Comparison of ENCODE assay signal across 2 cellular contexts in the genomic region with DNA sequence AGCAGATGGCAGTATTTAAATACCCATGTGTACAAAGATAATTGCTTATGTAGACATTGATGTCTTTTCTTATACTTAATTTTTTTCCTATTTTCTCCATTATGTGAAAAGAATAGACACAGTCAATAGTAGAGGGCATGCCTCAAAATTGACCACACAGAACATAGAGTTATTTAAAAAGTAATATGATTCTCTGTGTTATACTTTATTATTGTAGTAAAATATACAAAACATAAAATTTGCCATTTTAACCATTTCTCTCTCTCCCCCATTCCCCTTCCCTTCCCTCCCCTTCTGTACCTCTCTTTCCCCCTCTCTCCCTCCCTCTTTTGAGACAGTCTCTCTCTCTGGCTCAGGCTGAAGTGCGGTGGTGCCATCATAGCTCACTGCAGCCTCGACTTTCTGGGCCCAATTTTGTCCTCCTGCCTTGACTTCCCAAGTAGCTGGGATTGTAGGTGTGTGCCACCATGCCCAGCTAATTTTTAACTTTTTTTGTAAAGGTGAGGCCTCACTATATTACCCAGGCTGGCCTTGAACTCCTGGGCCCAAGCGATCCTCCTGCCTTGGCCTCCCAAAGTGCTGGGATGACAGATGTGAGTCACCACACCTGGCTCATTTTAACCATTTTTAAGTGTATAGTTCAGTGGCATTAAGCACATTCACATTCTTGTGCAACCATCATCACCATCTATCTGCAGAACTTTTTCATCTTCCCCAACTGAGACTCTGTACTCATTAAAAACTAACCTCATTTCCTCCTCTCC.
A peak's percentile ranks its signal among the peaks of the same experiment; 100 is the strongest.
TF ChIP-seq lines count a peak whose summit lies in the region.

No MANE protein-coding gene starts in this region.

TF ChIP-seq in A549, 52 proteins besides CTCF, POLR2A, EP300 and RAD21:
- TF ChIP-seq NPAS2 (CRISPR knock-in tag; IDR thresholded peaks at IDR 0.05; ENCODE audit: borderline replicate concordance) (no peak), HDAC2 (IDR thresholded peaks at IDR 0.05) (no peak), ESRRA (IDR thresholded peaks at IDR 0.05; ENCODE audit: borderline replicate concordance, low read length) (no peak), FOSL2 (IDR thresholded peaks at IDR 0.05) (no peak), FOSL2 (CRISPR knock-in tag; IDR thresholded peaks at IDR 0.05) (0 out of 2 replicates have a peak, but pooled peaks have one; percentile 4), RCOR1 (IDR thresholded peaks at IDR 0.05; ENCODE audit: low read depth, low read length) (no peak)

TF ChIP-seq in IMR-90, 13 proteins besides CTCF, POLR2A, EP300 and RAD21:
- TF ChIP-seq CEBPB (IDR thresholded peaks at IDR 0.05; ENCODE audit: low read depth, low read length) (0 out of 2 replicates have a peak, but pooled peaks have one; percentile 9), FOS (IDR thresholded peaks at IDR 0.05; ENCODE audit: low read depth, low read length) (no peak)
